In the genomic region with DNA sequence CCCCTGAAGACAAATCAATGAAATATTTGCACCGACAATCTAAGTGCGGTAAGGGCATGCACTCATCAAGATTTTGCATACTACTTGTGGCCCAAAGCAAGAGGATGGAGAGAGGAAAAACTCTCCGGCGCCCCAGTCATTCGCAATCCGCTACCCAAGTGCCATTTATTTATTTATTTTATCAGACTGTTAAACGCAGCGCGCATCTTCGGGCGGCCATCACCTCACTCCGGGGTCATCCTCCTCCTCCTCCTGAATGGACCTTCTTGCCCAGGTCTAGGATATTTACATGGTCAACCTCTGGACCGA, we compare ENCODE assay signal across 10 cellular contexts. TPM values are rescaled to one million over a fixed set of nuclear protein-coding genes. Genes with fewer than 3 reads are reported as not detected.
DNase-seq lines count a peak whose midpoint lies in the region; ATAC-seq, FAIRE-seq and TF ChIP-seq lines count a peak whose summit lies in the region.
"Had no signal": no experiment of that assay in that cellular context is flagged by ENCODE, and none has a peak within 500 bp of the region (broad histone marks: within the 10 kb centered on the region; RNA-seq: fewer than 3 reads in every experiment).

No MANE protein-coding gene starts in this region.

- H3K4me1 ChIP-seq in lower lobe of right lung: no peaks in the 10 kb centered on the region
- H3K4me1 ChIP-seq in upper lobe of right lung: no peaks in the 10 kb centered on the region

- no peak overlapping the region for H3K27ac Mint-ChIP-seq in activated CD4-positive, alpha-beta T cell treated with anti-CD3 and anti-CD28 coated beads for 36 hours
- no peak overlapping the region for H3K27ac Mint-ChIP-seq in CD14-positive monocyte

- no peak for ATAC-seq in activated CD4-positive, alpha-beta T cell treated with anti-CD3 and anti-CD28 coated beads for 36 hours
- ATAC-seq in lower lobe of right lung: no peak
- no peak for ATAC-seq in upper lobe of right lung
- no peak for ATAC-seq in GM21576 (IDR thresholded peaks at IDR 0.05; ENCODE audit: unreplicated experiment)
- ATAC-seq in GM21737 (IDR thresholded peaks at IDR 0.05; ENCODE audit: unreplicated experiment): no peak

- H3K4me3 ChIP-seq in bronchial epithelial cell (ENCODE audit: low read depth, low read length) (peak overlapping the region; percentile 43), lower lobe of right lung (peak overlapping the region; percentile 57), upper lobe of right lung (peak overlapping the region; percentile 52)

- peaks cover 15% of the 10 kb centered on the region for H3K27me3 ChIP-seq in bronchial epithelial cell (ENCODE audit: control insufficient read depth, insufficient read depth, low read length)
- no peaks in the 10 kb centered on the region for H3K27me3 ChIP-seq in lower lobe of right lung (ENCODE audit: low read depth)
- peaks cover 16% of the 10 kb centered on the region for H3K27me3 ChIP-seq in upper lobe of right lung

- no peak for FAIRE-seq in bronchial epithelial cell (lab: Jason Lieb, UNC)

- TF ChIP-seq CTCF in bronchial epithelial cell (IDR thresholded peaks at IDR 0.05; ENCODE audit: insufficient read depth, low read length, severe bottlenecking) (no peak), lower lobe of right lung (IDR thresholded peaks at IDR 0.05) (no peak), upper lobe of right lung (IDR thresholded peaks at IDR 0.05) (no peak), CD14-positive monocyte (IDR thresholded peaks at IDR 0.05) (no peak)

- H3K9me3 Mint-ChIP-seq in activated CD4-positive, alpha-beta T cell treated with anti-CD3 and anti-CD28 coated beads for 36 hours (ENCODE audit: low read depth): no peaks in the 10 kb centered on the region
- peaks cover 0 to 15% (median 9%) of the 10 kb centered on the region in 7 donors for H3K9me3 Mint-ChIP-seq in CD14-positive monocyte

- H3K4me1 Mint-ChIP-seq in activated CD4-positive, alpha-beta T cell treated with anti-CD3 and anti-CD28 coated beads for 36 hours: no peaks in the 10 kb centered on the region
- H3K4me1 Mint-ChIP-seq in CD14-positive monocyte: peaks cover 4% of the 10 kb centered on the region

- H3K4me3 Mint-ChIP-seq in activated CD4-positive, alpha-beta T cell treated with anti-CD3 and anti-CD28 coated beads for 36 hours: peak overlapping the region; percentile 41
- H3K4me3 Mint-ChIP-seq in CD14-positive monocyte: peak overlapping the region in 1 of 2 donors; percentile 85

- peaks cover 31% of the 10 kb centered on the region for H3K27me3 Mint-ChIP-seq in activated CD4-positive, alpha-beta T cell treated with anti-CD3 and anti-CD28 coated beads for 36 hours
- peaks cover 41 to 53% (median 48%) of the 10 kb centered on the region in 3 donors for H3K27me3 Mint-ChIP-seq in CD14-positive monocyte (ENCODE audit: low read depth in 3 of 3)

- intact Hi-C loops in activated CD4-positive, alpha-beta T cell treated with anti-CD3 and anti-CD28 coated beads for 36 hours (cut with DNase I, micrococcal nuclease): no loop called here
- intact Hi-C loops in lower lobe of right lung (cut with DNase I) (no loop called here), upper lobe of right lung (cut with DNase I) (no loop called here), CD14-positive monocyte (cut with micrococcal nuclease) (no loop called here)

- H3K36me3 ChIP-seq in bronchial epithelial cell (ENCODE audit: control insufficient read depth, insufficient read depth, low read length) (no peaks in the 10 kb centered on the region), lower lobe of right lung (no peaks in the 10 kb centered on the region), upper lobe of right lung (no peaks in the 10 kb centered on the region)
- H3K36me3 ChIP-seq: neutrophil had no signal

- no peak for DNase-seq in activated CD4-positive, alpha-beta T cell treated with anti-CD3 and anti-CD28 coated beads for 36 hours
- DNase-seq in activated CD4-positive, alpha-beta T cell treated with anti-CD3 and anti-CD28 coated beads, Interleukin-2, amount 50 U/mL, for 4 hours: no peak
- no peak for DNase-seq in bronchial epithelial cell (ENCODE audit: low read depth)
- no peak for DNase-seq in lower lobe of right lung
- DNase-seq in upper lobe of right lung: peak; percentile 32
- no peak for DNase-seq in CD14-positive monocyte (ENCODE audit: low spot score)

- H3K9me3 ChIP-seq in lower lobe of right lung (no peaks in the 10 kb centered on the region), upper lobe of right lung (no peaks in the 10 kb centered on the region)
- H3K9me3 ChIP-seq: neutrophil had no signal

- CTCF ChIA-PET in activated CD4-positive, alpha-beta T cell treated with anti-CD3 and anti-CD28 coated beads for 36 hours (lab: Charles Lee): no interaction called here

- peaks cover 1% of the 10 kb centered on the region for H3K36me3 Mint-ChIP-seq in activated CD4-positive, alpha-beta T cell treated with anti-CD3 and anti-CD28 coated beads for 36 hours (ENCODE audit: low read depth)
- no peaks in the 10 kb centered on the region for H3K36me3 Mint-ChIP-seq in CD14-positive monocyte

- POLR2A ChIA-PET in activated CD4-positive, alpha-beta T cell treated with anti-CD3 and anti-CD28 coated beads for 36 hours (lab: Charles Lee): no interaction called here

- no peak overlapping the region for H3K27ac ChIP-seq in lower lobe of right lung
- no peak overlapping the region for H3K27ac ChIP-seq in upper lobe of right lung
- H3K27ac ChIP-seq: neutrophil had no signal

RNA-seq across cellular contexts. Expression of a gene that starts 1.2 kb away (rescaled TPM):
- total RNA-seq in activated CD4-positive, alpha-beta T cell treated with anti-CD3 and anti-CD28 coated beads for 36 hours: under 1 TPM; 0.23 to 0.35 TPM
- under 0.01 TPM in 1 of 2 replicates, not detected in the other for total RNA-seq in bronchial epithelial cell
- 3.4 TPM for total RNA-seq in lower lobe of right lung
- total RNA-seq in upper lobe of right lung: 1.6 TPM
- not detected for polyA plus RNA-seq in CD14-positive monocyte
- total RNA-seq: RPMI7951 had no signal
